Comparison of ENCODE assay signal across 1 cellular context in genomic region chr16:951660-952301, GRCh38.
TF ChIP-seq lines count a peak whose summit lies in the region.

No MANE protein-coding gene starts in this region.

TF ChIP-seq in K562, 482 proteins besides CTCF, POLR2A, EP300 and RAD21 (continued from another document and continues in another):
- TF ChIP-seq, protein P1, sequence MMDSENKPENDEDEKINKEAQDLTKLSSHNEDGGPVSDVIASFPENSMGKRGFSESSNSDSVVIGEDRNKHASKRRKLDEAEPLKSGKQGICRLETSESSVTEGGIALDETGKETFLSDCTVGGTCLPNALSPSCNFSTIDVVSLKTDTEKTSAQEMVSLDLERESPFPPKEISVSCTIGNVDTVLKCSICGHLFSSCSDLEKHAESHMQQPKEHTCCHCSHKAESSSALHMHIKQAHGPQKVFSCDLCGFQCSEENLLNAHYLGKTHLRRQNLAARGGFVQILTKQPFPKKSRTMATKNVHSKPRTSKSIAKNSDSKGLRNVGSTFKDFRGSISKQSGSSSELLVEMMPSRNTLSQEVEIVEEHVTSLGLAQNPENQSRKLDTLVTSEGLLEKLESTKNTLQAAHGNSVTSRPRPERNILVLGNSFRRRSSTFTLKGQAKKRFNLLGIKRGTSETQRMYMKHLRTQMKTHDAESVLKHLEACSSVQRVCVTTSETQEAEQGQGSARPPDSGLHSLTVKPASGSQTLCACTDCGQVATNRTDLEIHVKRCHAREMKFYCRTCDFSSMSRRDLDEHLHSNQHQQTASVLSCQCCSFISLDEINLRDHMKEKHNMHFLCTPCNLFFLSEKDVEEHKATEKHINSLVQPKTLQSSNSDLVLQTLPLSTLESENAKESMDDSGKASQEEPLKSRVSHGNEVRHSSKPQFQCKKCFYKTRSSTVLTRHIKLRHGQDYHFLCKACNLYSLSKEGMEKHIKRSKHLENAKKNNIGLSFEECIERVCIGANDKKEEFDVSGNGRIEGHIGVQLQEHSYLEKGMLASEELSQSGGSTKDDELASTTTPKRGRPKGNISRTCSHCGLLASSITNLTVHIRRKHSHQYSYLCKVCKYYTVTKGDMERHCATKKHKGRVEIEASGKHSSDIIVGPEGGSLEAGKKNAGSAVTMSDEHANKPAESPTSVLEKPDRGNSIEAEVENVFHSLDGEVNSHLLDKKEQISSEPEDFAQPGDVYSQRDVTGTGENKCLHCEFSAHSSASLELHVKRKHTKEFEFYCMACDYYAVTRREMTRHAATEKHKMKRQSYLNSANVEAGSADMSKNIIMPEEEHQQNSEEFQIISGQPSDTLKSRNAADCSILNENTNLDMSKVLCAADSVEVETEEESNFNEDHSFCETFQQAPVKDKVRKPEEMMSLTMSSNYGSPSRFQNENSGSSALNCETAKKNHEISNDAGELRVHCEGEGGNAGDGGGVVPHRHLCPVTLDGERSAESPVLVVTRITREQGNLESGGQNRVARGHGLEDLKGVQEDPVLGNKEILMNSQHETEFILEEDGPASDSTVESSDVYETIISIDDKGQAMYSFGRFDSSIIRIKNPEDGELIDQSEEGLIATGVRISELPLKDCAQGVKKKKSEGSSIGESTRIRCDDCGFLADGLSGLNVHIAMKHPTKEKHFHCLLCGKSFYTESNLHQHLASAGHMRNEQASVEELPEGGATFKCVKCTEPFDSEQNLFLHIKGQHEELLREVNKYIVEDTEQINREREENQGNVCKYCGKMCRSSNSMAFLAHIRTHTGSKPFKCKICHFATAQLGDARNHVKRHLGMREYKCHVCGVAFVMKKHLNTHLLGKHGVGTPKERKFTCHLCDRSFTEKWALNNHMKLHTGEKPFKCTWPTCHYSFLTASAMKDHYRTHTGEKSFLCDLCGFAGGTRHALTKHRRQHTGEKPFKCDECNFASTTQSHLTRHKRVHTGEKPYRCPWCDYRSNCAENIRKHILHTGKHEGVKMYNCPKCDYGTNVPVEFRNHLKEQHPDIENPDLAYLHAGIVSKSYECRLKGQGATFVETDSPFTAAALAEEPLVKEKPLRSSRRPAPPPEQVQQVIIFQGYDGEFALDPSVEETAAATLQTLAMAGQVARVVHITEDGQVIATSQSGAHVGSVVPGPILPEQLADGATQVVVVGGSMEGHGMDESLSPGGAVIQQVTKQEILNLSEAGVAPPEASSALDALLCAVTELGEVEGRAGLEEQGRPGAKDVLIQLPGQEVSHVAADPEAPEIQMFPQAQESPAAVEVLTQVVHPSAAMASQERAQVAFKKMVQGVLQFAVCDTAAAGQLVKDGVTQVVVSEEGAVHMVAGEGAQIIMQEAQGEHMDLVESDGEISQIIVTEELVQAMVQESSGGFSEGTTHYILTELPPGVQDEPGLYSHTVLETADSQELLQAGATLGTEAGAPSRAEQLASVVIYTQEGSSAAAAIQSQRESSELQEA (IDR thresholded peaks at IDR 0.05; ENCODE audit: low read depth): peak; percentile 81
- TF ChIP-seq MAZ (CRISPR knock-in tag; conservative IDR thresholded peaks at IDR 0.05 in 1 of 2, IDR thresholded peaks at IDR 0.05 in 1 of 2) (peak; percentile 88), RNF2 (IDR thresholded peaks at IDR 0.05) (peak; percentile 98; the same call in 1 of the 2 replicates), SP1 (CRISPR knock-in tag; IDR thresholded peaks at IDR 0.05) (peak; percentile 56), NR2C2 (CRISPR knock-in tag; IDR thresholded peaks at IDR 0.05) (peak; percentile 56; the same call in 1 of the 2 replicates), NR2C2 (tag; IDR thresholded peaks at IDR 0.05) (peak; percentile 69; the same call in 1 of the 2 replicates), KLF16 (IDR thresholded peaks at IDR 0.05) (peak; percentile 76; the same call in 1 of the 2 replicates), FOXK2 (conservative IDR thresholded peaks at IDR 0.05 in 1 of 2, IDR thresholded peaks at IDR 0.05 in 1 of 2; ENCODE audit: low read depth in 2 of 2) (peak in 1 of 2 experiments; percentile 39; a peak in 1 of 4 replicates), MYC (IDR thresholded peaks at IDR 0.05; ENCODE audit: low read depth, low read length) (peak; percentile 55), MYC (CRISPR knock-in tag; IDR thresholded peaks at IDR 0.05; ENCODE audit: borderline replicate concordance, low read depth) (no peak), ZNF212 (CRISPR knock-in tag; IDR thresholded peaks at IDR 0.05) (no peak), HNRNPLL (IDR thresholded peaks at IDR 0.05; ENCODE audit: low read depth, low read length, poor library complexity, severe bottlenecking) (no peak), SMAD1 (IDR thresholded peaks at IDR 0.05; ENCODE audit: low read depth, low read length, partially characterized antibody) (no peak), KDM5B (IDR thresholded peaks at IDR 0.05; ENCODE audit: insufficient replicate concordance, low read depth, low read length) (no peak), YY1 (IDR thresholded peaks at IDR 0.05; ENCODE audit: borderline replicate concordance in 1 of 3, control insufficient read depth in 1 of 3, extremely low read depth in 1 of 3, insufficient read depth in 3 of 3, insufficient read length in 1 of 3, insufficient replicate concordance in 2 of 3, low read depth in 1 of 3, low read length in 2 of 3) (no peak), GTF3C2 (IDR thresholded peaks at IDR 0.05; ENCODE audit: borderline replicate concordance, extremely low read depth, insufficient read length) (no peak), SIN3A (IDR thresholded peaks at IDR 0.05; ENCODE audit: borderline replicate concordance in 2 of 2, control insufficient read depth in 1 of 2, low read depth in 2 of 2, low read length in 2 of 2) (no peak), BHLHE40 (IDR thresholded peaks at IDR 0.05; ENCODE audit: low read length) (peak; percentile 98), SRSF9 (IDR thresholded peaks at IDR 0.05; ENCODE audit: borderline replicate concordance, low read depth, low read length) (no peak), BCOR (IDR thresholded peaks at IDR 0.05) (peak; percentile 74), ZNF584 (CRISPR knock-in tag; IDR thresholded peaks at IDR 0.05; ENCODE audit: low read depth) (peak; percentile 81), KLF6 (CRISPR knock-in tag; IDR thresholded peaks at IDR 0.05; ENCODE audit: borderline replicate concordance) (no peak), STAT5A (IDR thresholded peaks at IDR 0.05; ENCODE audit: borderline replicate concordance, low read length) (no peak), ZNF431 (CRISPR knock-in tag; IDR thresholded peaks at IDR 0.05) (peak; percentile 63; the same call in 1 of the 2 replicates), XRCC4 (IDR thresholded peaks at IDR 0.05; ENCODE audit: extremely low read depth, insufficient read depth, insufficient read length) (no peak), ZC3H8 (IDR thresholded peaks at IDR 0.05) (no peak), BACH1 (tag; IDR thresholded peaks at IDR 0.05) (no peak), GTF2A2 (tag; IDR thresholded peaks at IDR 0.05) (no peak), HNRNPK (IDR thresholded peaks at IDR 0.05; ENCODE audit: low read depth, low read length, poor library complexity, severe bottlenecking) (no peak), NR1H2 (CRISPR knock-in tag; IDR thresholded peaks at IDR 0.05) (0 out of 2 replicates have a peak, but pooled peaks have one; percentile 63), ZNF134 (CRISPR knock-in tag; conservative IDR thresholded peaks at IDR 0.05) (no peak), ATF6 (CRISPR knock-in tag; IDR thresholded peaks at IDR 0.05) (0 out of 2 replicates have a peak, but pooled peaks have one; percentile 72), ZNF766 (CRISPR knock-in tag; conservative IDR thresholded peaks at IDR 0.05) (0 out of 2 replicates have a peak, but pooled peaks have one; percentile 24), ZFP1 (CRISPR knock-in tag; IDR thresholded peaks at IDR 0.05) (no peak), BRD4 (IDR thresholded peaks at IDR 0.05) (no peak), TRIM25 (IDR thresholded peaks at IDR 0.05; ENCODE audit: borderline replicate concordance) (no peak)
- TF ChIP-seq, protein P2, sequence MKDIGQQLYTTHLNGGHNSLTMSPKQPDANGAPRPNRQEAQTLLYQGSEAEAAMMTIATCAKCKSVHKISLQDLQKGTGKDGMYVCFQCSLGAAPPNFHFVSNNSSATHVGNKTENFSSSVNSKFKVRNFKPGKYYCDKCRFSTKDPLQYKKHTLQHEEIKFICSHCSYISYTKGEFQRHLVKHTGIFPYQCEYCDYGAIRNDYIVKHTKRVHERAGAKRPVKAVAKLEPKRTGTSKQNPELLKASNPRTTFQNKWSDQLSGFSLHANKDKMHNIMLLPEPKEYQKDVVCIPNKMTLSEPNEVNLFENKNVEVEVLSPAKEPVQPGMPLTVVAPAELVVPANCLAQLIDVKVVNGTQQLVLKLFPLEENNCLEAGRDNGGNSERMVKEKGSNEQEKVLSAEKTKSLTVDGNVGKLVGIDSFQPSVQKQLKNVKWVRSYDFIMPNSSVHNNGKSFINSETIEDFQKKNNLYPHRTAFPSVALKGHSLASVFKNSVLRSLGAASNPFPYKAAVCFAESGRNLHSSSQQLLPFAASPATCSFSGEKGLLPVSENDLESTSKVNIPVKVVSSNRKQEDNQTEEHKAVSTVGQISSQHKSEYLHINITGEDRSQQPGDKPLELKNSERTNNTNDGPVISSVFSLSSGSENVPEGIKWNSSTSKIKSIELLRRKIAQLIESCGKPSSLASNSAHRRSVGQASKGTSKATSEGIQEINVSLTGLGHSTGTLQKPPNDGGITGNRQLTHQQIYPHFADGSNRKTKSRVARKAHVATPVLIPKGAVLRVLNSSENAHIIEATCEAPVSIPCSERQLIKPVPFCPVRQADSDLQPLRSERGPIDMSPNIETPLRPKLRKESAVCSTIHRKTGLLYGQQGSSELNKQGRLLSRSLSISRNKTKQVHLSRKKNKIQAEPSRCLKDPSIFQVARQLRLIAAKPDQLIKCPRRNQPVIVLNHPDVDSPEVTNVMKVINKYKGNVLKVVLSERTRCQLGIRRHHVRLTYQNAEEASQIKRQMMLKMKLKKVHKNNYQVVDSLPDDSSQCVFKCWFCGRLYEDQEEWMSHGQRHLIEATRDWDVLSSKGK (CRISPR knock-in tag; IDR thresholded peaks at IDR 0.05): no peak
- TF ChIP-seq, protein P3, sequence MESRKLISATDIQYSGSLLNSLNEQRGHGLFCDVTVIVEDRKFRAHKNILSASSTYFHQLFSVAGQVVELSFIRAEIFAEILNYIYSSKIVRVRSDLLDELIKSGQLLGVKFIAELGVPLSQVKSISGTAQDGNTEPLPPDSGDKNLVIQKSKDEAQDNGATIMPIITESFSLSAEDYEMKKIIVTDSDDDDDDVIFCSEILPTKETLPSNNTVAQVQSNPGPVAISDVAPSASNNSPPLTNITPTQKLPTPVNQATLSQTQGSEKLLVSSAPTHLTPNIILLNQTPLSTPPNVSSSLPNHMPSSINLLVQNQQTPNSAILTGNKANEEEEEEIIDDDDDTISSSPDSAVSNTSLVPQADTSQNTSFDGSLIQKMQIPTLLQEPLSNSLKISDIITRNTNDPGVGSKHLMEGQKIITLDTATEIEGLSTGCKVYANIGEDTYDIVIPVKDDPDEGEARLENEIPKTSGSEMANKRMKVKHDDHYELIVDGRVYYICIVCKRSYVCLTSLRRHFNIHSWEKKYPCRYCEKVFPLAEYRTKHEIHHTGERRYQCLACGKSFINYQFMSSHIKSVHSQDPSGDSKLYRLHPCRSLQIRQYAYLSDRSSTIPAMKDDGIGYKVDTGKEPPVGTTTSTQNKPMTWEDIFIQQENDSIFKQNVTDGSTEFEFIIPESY (CRISPR knock-in tag; IDR thresholded peaks at IDR 0.05): no peak; the same call in none of the 2 replicates
- TF ChIP-seq, protein P4, sequence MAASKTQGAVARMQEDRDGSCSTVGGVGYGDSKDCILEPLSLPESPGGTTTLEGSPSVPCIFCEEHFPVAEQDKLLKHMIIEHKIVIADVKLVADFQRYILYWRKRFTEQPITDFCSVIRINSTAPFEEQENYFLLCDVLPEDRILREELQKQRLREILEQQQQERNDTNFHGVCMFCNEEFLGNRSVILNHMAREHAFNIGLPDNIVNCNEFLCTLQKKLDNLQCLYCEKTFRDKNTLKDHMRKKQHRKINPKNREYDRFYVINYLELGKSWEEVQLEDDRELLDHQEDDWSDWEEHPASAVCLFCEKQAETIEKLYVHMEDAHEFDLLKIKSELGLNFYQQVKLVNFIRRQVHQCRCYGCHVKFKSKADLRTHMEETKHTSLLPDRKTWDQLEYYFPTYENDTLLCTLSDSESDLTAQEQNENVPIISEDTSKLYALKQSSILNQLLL (CRISPR knock-in tag; IDR thresholded peaks at IDR 0.05; ENCODE audit: borderline replicate concordance): no peak
